Comparison of ENCODE assay signal across 1 cellular context in the genomic region with DNA sequence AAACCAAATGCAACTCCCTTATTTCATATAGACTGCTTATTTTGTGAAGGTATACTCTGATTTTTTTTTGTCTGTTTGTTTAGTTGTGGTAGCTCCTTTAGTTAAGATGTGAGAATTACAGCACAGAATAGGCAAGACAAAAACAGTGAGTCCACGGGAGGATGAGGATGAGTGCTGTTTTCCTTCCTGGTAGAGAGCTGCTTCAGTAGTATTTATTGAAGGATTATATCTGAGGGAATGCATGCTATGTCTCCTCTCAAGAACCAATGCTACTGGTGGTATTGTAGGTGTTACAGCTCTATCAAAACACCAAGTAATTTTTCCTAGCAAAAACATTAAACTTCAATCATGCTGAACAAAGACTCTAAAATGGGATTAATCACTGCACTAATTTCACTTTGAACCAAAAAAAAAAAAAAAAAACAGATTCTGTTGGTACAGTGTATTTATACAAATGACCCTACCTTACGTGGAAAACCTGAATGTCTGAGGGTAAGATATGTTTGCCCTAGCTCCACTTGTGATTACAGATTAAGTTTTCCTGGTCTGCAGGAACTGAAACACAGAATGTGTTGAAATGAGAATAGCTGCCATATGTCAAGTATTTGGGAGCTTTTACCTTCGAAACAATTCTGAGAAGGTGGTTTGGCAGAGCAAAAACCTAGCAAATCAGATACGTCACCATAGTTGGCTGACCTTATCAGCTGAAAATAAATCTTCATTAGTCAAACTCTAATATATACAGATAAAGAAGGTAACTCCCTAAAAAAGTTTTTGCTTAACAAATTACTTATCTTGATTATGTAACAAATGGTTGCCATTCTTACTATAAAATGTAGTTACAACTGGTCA.
TF ChIP-seq lines count a peak whose summit lies in the region.

No MANE protein-coding gene starts in this region.

TF ChIP-seq in IMR-90, 13 proteins besides CTCF, POLR2A, EP300 and RAD21:
- TF ChIP-seq CEBPB (IDR thresholded peaks at IDR 0.05; ENCODE audit: low read depth, low read length) (no peak), RFX5 (IDR thresholded peaks at IDR 0.05; ENCODE audit: low read depth, low read length) (no peak), MAZ (IDR thresholded peaks at IDR 0.05; ENCODE audit: borderline replicate concordance, low read depth, low read length) (no peak), FOS (IDR thresholded peaks at IDR 0.05; ENCODE audit: low read depth, low read length) (no peak), MXI1 (IDR thresholded peaks at IDR 0.05; ENCODE audit: borderline replicate concordance, low read depth, low read length) (no peak), SMC3 (IDR thresholded peaks at IDR 0.05; ENCODE audit: low read depth, low read length) (no peak), MAFK (IDR thresholded peaks at IDR 0.05; ENCODE audit: low read depth, low read length) (no peak), BHLHE40 (IDR thresholded peaks at IDR 0.05; ENCODE audit: low read depth, low read length) (no peak), RCOR1 (IDR thresholded peaks at IDR 0.05; ENCODE audit: insufficient replicate concordance, low read length) (no peak), NFE2L2 (IDR thresholded peaks at IDR 0.05; ENCODE audit: low read depth, low read length) (no peak), CHD1 (IDR thresholded peaks at IDR 0.05; ENCODE audit: low read depth, low read length) (no peak)
- TF ChIP-seq, protein P1, sequence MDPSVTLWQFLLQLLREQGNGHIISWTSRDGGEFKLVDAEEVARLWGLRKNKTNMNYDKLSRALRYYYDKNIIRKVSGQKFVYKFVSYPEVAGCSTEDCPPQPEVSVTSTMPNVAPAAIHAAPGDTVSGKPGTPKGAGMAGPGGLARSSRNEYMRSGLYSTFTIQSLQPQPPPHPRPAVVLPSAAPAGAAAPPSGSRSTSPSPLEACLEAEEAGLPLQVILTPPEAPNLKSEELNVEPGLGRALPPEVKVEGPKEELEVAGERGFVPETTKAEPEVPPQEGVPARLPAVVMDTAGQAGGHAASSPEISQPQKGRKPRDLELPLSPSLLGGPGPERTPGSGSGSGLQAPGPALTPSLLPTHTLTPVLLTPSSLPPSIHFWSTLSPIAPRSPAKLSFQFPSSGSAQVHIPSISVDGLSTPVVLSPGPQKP (IDR thresholded peaks at IDR 0.05; ENCODE audit: borderline replicate concordance, low read depth, low read length): no peak
- TF ChIP-seq, protein P2, sequence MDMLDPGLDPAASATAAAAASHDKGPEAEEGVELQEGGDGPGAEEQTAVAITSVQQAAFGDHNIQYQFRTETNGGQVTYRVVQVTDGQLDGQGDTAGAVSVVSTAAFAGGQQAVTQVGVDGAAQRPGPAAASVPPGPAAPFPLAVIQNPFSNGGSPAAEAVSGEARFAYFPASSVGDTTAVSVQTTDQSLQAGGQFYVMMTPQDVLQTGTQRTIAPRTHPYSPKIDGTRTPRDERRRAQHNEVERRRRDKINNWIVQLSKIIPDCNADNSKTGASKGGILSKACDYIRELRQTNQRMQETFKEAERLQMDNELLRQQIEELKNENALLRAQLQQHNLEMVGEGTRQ (IDR thresholded peaks at IDR 0.05; ENCODE audit: low read depth, low read length): no peak
